In genomic region chr12:65296503-65297265, GRCh38 we compare ENCODE assay signal across 23 cellular contexts. TPM values are rescaled to one million over a fixed set of nuclear protein-coding genes. Genes with fewer than 3 reads are reported as not detected.
"Had no signal": no experiment of that assay in that cellular context is flagged by ENCODE, and none has a peak within 500 bp of the region (broad histone marks: within the 10 kb centered on the region; RNA-seq: fewer than 3 reads in every experiment).

No MANE protein-coding gene starts in this region.

- DNase-seq: activated CD4-positive, alpha-beta T cell treated with anti-CD3 and anti-CD28 coated beads for 36 hours; activated CD4-positive, alpha-beta T cell treated with anti-CD3 and anti-CD28 coated beads, Interleukin-2, amount 50 U/mL, for 1 hour; activated CD4-positive, CD25-positive, alpha-beta regulatory T cell; activated CD8-positive, alpha-beta memory T cell treated with anti-CD3 and anti-CD28 coated beads, Interleukin-2, amount 50 U/mL, for 4 hours; activated CD8-positive, alpha-beta T cell treated with anti-CD3 and anti-CD28 coated beads for 36 hours; activated naive CD4-positive, alpha-beta T cell treated with anti-CD3 and anti-CD28 coated beads, Interleukin-2, amount 50 U/mL, for 16 hours; activated naive CD8-positive, alpha-beta T cell treated with anti-CD3 and anti-CD28 coated beads, Interleukin-2, amount 10 ng/mL, durations not matched to agents 7 days and 5 days; adrenal gland; anterior cingulate cortex; colonic mucosa; MG63; NCI-H1092; NCI-H1417 treated with DMSO at 0.1 percent for 48 hours; NCI-H1694; NCI-H2029 treated with DMSO at 0.1 percent for 48 hours; NCI-H510A treated with DMSO at 0.1 percent for 48 hours; PC-3; SIG-M5; T-cell; T-helper 2 cell; T1000 had no signal

- H3K4me3 ChIP-seq: adrenal gland, colonic mucosa, MG63, SK-N-MC had no signal

- H3K9me3 ChIP-seq: adrenal gland, colonic mucosa, MG63 had no signal

- ATAC-seq: activated CD4-positive, alpha-beta T cell treated with anti-CD3 and anti-CD28 coated beads for 36 hours; activated CD8-positive, alpha-beta T cell treated with anti-CD3 and anti-CD28 coated beads for 36 hours; PC-3; T-cell had no signal

- H3K27me3 ChIP-seq: adrenal gland, colonic mucosa, MG63 had no signal

- H3K36me3 ChIP-seq: adrenal gland, colonic mucosa, MG63 had no signal

- H3K27ac ChIP-seq: adrenal gland, colonic mucosa, SK-N-MC, VCaP had no signal

- H3K4me1 ChIP-seq: adrenal gland, colonic mucosa had no signal

RNA-seq across cellular contexts. Expression of gene MSRB3, which starts 18.2 kb away (rescaled TPM):
- total RNA-seq: activated CD8-positive, alpha-beta T cell treated with anti-CD3 and anti-CD28 coated beads for 36 hours; activated naive CD8-positive, alpha-beta T cell treated with anti-CD3 and anti-CD28 coated beads, Interleukin-2, amount 10 ng/mL, durations not matched to agents 7 days and 5 days had no signal
